1 cellular context compared by ENCODE assay signal in the genomic region with DNA sequence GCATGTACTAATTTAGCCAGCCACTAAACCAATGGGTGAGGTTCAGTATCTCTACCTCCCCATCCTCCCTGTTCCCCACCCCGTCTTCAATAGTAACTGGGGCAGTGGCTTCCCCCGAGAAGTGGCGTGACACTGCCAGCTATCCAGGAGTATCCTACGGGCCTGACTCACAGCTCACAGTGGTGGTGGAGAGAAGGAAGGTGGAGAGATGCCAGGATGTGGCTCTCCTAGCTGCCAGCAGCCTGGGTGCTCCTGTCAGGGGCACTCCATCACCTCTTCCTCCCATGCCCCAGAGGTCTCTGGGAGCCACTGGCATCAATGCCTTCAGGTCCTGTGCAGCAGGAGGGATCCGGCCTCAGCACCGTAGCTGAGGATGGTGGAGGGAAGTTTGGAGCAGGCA.
TF ChIP-seq lines count a peak whose summit lies in the region.

No MANE protein-coding gene starts in this region.

TF ChIP-seq in H1, 55 proteins besides CTCF, POLR2A, EP300 and RAD21:
- no peak for TF ChIP-seq SIX5 (IDR thresholded peaks at IDR 0.05; ENCODE audit: low read depth, low read length)
- no peak for TF ChIP-seq TAF1 (IDR thresholded peaks at IDR 0.05; ENCODE audit: low read depth, low read length)
- TF ChIP-seq RXRA (IDR thresholded peaks at IDR 0.05; ENCODE audit: insufficient read depth, low read depth, low read length), result no peak
- no peak for TF ChIP-seq TAF7 (optimal IDR thresholded peaks at IDR 0.05; ENCODE audit: borderline replicate concordance, low read depth, low read length)
- TF ChIP-seq NANOG (IDR thresholded peaks at IDR 0.05; ENCODE audit: insufficient read depth, low read depth, low read length, poor library complexity, severe bottlenecking), result no peak
- TF ChIP-seq, protein P1, sequence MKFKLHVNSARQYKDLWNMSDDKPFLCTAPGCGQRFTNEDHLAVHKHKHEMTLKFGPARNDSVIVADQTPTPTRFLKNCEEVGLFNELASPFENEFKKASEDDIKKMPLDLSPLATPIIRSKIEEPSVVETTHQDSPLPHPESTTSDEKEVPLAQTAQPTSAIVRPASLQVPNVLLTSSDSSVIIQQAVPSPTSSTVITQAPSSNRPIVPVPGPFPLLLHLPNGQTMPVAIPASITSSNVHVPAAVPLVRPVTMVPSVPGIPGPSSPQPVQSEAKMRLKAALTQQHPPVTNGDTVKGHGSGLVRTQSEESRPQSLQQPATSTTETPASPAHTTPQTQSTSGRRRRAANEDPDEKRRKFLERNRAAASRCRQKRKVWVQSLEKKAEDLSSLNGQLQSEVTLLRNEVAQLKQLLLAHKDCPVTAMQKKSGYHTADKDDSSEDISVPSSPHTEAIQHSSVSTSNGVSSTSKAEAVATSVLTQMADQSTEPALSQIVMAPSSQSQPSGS (IDR thresholded peaks at IDR 0.05; ENCODE audit: low read length), result no peak
- TF ChIP-seq KDM5A (IDR thresholded peaks at IDR 0.05; ENCODE audit: low read length), result no peak
- TF ChIP-seq SAP30 (IDR thresholded peaks at IDR 0.05; ENCODE audit: insufficient read depth, insufficient replicate concordance, low read length), result no peak
- TF ChIP-seq CBX5 (IDR thresholded peaks at IDR 0.05; ENCODE audit: low read depth, low read length), result no peak
- no peak for TF ChIP-seq SUZ12 (IDR thresholded peaks at IDR 0.05; ENCODE audit: low read length)
- no peak for TF ChIP-seq ASH2L (IDR thresholded peaks at IDR 0.05; ENCODE audit: low read length)
- TF ChIP-seq RBBP5 (IDR thresholded peaks at IDR 0.05; ENCODE audit: borderline replicate concordance, low read depth, low read length), result no peak
- TF ChIP-seq, protein P2, sequence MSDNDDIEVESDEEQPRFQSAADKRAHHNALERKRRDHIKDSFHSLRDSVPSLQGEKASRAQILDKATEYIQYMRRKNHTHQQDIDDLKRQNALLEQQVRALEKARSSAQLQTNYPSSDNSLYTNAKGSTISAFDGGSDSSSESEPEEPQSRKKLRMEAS (IDR thresholded peaks at IDR 0.05), result no peak
- no peak for TF ChIP-seq NRF1 (IDR thresholded peaks at IDR 0.05; ENCODE audit: low read depth, low read length)
- TF ChIP-seq HDAC2 (IDR thresholded peaks at IDR 0.05; ENCODE audit: borderline replicate concordance in 1 of 2, low read depth in 2 of 2, low read length in 2 of 2), result no peak
- no peak for TF ChIP-seq ZNF274 (IDR thresholded peaks at IDR 0.05; ENCODE audit: borderline replicate concordance, extremely low read depth, low read length)
- no peak for TF ChIP-seq POLR2AphosphoS5 (IDR thresholded peaks at IDR 0.05; ENCODE audit: low read depth, low read length)
- no peak for TF ChIP-seq BRCA1 (IDR thresholded peaks at IDR 0.05; ENCODE audit: low read depth, low read length)
- no peak for TF ChIP-seq CHD1 (IDR thresholded peaks at IDR 0.05; ENCODE audit: low read depth, low read length)
- TF ChIP-seq PHF8 (conservative IDR thresholded peaks at IDR 0.05; ENCODE audit: low read depth, low read length), result no peak
